ENCODE assay signal across 8 cellular contexts in the genomic region with DNA sequence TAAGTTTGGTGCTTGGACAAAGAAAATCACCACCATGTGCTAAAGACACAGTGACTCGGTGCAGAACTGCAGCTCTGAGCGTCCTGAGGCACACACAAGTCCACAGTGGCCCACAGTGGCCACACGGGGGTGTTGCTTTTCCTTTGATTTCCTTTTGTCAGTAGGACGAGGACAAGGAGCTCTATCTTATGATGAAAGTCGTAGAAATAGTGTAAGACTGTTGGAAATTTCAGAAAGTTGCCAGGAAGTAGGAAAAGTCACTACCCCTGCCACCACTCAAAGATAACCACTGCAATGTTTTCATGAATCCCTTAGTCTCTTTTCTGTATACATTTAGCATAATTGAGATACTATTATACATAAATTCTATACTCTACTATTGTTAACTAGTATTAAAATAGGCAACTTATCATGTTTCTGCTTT.
DNase-seq lines count a peak whose midpoint lies in the region; ATAC-seq and TF ChIP-seq lines count a peak whose summit lies in the region.

No MANE protein-coding gene starts in this region.

- no peak for TF ChIP-seq EP300 in ovary (IDR thresholded peaks at IDR 0.05)

- H3K4me3 ChIP-seq in BE2C (ENCODE audit: low read depth, low read length), result no peak overlapping the region
- no peak overlapping the region for H3K4me3 ChIP-seq in HAP-1
- H3K4me3 ChIP-seq in fibroblast of villous mesenchyme (ENCODE audit: low read depth, low read length), result no peak overlapping the region
- no peak overlapping the region for H3K4me3 ChIP-seq in ovary

- TF ChIP-seq POLR2A in ovary (IDR thresholded peaks at IDR 0.05), result no peak

- ATAC-seq in activated CD4-positive, CD25-positive, alpha-beta regulatory T cell treated with anti-CD3 and anti-CD28 coated beads, Interleukin-2, amount 50 U/mL, for 24 hours, result no peak
- no peak for ATAC-seq in HG02852 (IDR thresholded peaks at IDR 0.05; ENCODE audit: unreplicated experiment)
- no peak for ATAC-seq in GM21526 (IDR thresholded peaks at IDR 0.05; ENCODE audit: low FRiP score, unreplicated experiment)

- in situ Hi-C loops in HAP-1 (cut with MboI; ENCODE audit: low sequenced_read_pairs) (loop anchor here (10.0 kb wide), 1 partner anchor 389 kb away; no protein-coding TSS in a partner anchor), SK-MEL-5 (cut with HindIII; ENCODE audit: low pct_unique_long_range_greater_than_20kb, low sequenced_read_pairs) (no loop called here)

- H3K4me1 ChIP-seq in BE2C, result no peaks in the 10 kb centered on the region
- H3K4me1 ChIP-seq in HAP-1, result no peaks in the 10 kb centered on the region; the same call in 1 of the 2 replicates
- peaks cover 9% of the 10 kb centered on the region for H3K4me1 ChIP-seq in ovary (ENCODE audit: insufficient read depth)

- intact Hi-C loops in ovary (cut with DNase I), result loop anchor here in 2 of 4 donors (5.0 to 10.0 kb wide), 4 partner anchors 169 to 381 kb away; no protein-coding TSS in a partner anchor

- H3K36me3 ChIP-seq in BE2C (no peaks in the 10 kb centered on the region), HAP-1 (replicated peaks) (peaks cover 27% of the 10 kb centered on the region), ovary (no peaks in the 10 kb centered on the region)

- no peaks in the 10 kb centered on the region for H3K9me3 ChIP-seq in BE2C
- no peaks in the 10 kb centered on the region for H3K9me3 ChIP-seq in HAP-1
- no peaks in the 10 kb centered on the region for H3K9me3 ChIP-seq in ovary

- H3K27ac ChIP-seq in ovary, result no peak overlapping the region

- peak; percentile 70 for DNase-seq in BE2C
- peak; percentile 17 to 62 for DNase-seq in HAP-1 (ENCODE audit: low spot score in 2 of 2)
- peak; percentile 95 for DNase-seq in SK-MEL-5 (ENCODE audit: low read depth, low spot score)
- DNase-seq in fibroblast of villous mesenchyme (ENCODE audit: low read depth), result peak; percentile 90
- peak; percentile 73 to 84 (median 78) for DNase-seq in ovary

- H3K27me3 ChIP-seq in BE2C, result no peaks in the 10 kb centered on the region
- no peaks in the 10 kb centered on the region for H3K27me3 ChIP-seq in HAP-1 (ENCODE audit: low read depth)
- H3K27me3 ChIP-seq in ovary, result no peaks in the 10 kb centered on the region

- TF ChIP-seq CTCF in BE2C (IDR thresholded peaks at IDR 0.05; ENCODE audit: low read depth, low read length), result peak; percentile 82
- TF ChIP-seq CTCF in fibroblast of villous mesenchyme (IDR thresholded peaks at IDR 0.05; ENCODE audit: insufficient read depth, low read depth, low read length), result peak; percentile 73
- TF ChIP-seq CTCF in ovary (IDR thresholded peaks at IDR 0.05), result peak; percentile 45 to 72 (median 64)

- 11 to 12% (median 11%) methylated on average over 5 of the region's 5 CpGs for WGBS in ovary, 3 donors

Comparison
In these comparisons a context has a peak if more than half of its experiments do, and no peak if none do; other contexts are left out.
1. DNase-seq: peak in every context shown above with its lines; median percentile 95 in SK-MEL-5; 90 in fibroblast of villous mesenchyme; 78 in ovary; 70 in BE2C; 40 in HAP-1.